ENCODE assay signal across 8 cellular contexts in the genomic region with DNA sequence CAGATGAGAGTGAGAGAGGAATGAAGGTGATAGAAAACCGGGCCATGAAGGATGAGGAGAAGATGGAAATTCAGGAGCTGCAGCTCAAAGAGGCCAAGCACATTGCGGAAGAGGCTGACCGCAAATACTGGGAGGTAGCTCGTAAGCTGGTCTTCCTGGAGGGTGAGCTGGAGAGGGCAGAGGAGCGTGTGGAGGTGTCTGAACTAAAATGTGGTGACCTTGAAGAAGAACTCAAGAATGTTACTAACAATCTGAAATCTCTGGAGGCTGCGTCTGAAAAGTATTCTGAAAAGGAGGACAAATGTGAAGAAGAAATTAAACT.
DNase-seq lines count a peak whose midpoint lies in the region; ATAC-seq and TF ChIP-seq lines count a peak whose summit lies in the region.

No MANE protein-coding gene starts in this region.

- H3K27ac ChIP-seq in CD4-positive, CD25-positive, alpha-beta regulatory T cell (ENCODE audit: insufficient read depth, low read length, poor library complexity, severe bottlenecking), result peak overlapping the region; percentile 57
- H3K27ac ChIP-seq in rectal smooth muscle tissue (ENCODE audit: low read depth, low read length), result peak overlapping the region; percentile 72

- peaks cover 0 to 3% (median 0%) of the 10 kb centered on the region in 7 donors for H3K9me3 Mint-ChIP-seq in CD4-positive, CD25-positive, alpha-beta regulatory T cell

- peak overlapping the region; percentile 91 for H3K4me3 ChIP-seq in CD4-positive, CD25-positive, alpha-beta regulatory T cell (ENCODE audit: low read depth, low read length)
- peak overlapping the region; percentile 59 for H3K4me3 ChIP-seq in WI38 (ENCODE audit: low read depth, low read length)
- H3K4me3 ChIP-seq in rectal smooth muscle tissue (ENCODE audit: low read length), result peak overlapping the region; percentile 60

- peak; percentile 25 to 29 for ATAC-seq in CD4-positive, CD25-positive, alpha-beta regulatory T cell (ENCODE audit: low read depth in 2 of 2)
- peak; percentile 24 for ATAC-seq in GM19467 (IDR thresholded peaks at IDR 0.05; ENCODE audit: unreplicated experiment)
- peak; percentile 6 for ATAC-seq in HG03565 (IDR thresholded peaks at IDR 0.05; ENCODE audit: unreplicated experiment)

- no peaks in the 10 kb centered on the region for H3K27me3 ChIP-seq in CD4-positive, CD25-positive, alpha-beta regulatory T cell (ENCODE audit: control insufficient read depth, insufficient read depth, low read length)
- no peaks in the 10 kb centered on the region for H3K27me3 ChIP-seq in rectal smooth muscle tissue (ENCODE audit: control insufficient read depth, insufficient read depth, low read length)

- H3K4me1 Mint-ChIP-seq in CD4-positive, CD25-positive, alpha-beta regulatory T cell, result peaks cover 19 to 30% (median 27%) of the 10 kb centered on the region in 4 donors

- H3K36me3 Mint-ChIP-seq in CD4-positive, CD25-positive, alpha-beta regulatory T cell, result no peaks in the 10 kb centered on the region

- peak overlapping the region; percentile 94 to 98 (median 95) for H3K27ac Mint-ChIP-seq in CD4-positive, CD25-positive, alpha-beta regulatory T cell

- H3K27me3 Mint-ChIP-seq in CD4-positive, CD25-positive, alpha-beta regulatory T cell, result no peaks in the 10 kb centered on the region

- H3K9me3 ChIP-seq in CD4-positive, CD25-positive, alpha-beta regulatory T cell (ENCODE audit: control insufficient read depth in 2 of 2, low read length in 2 of 2), result no peaks in the 10 kb centered on the region

- H3K36me3 ChIP-seq in CD4-positive, CD25-positive, alpha-beta regulatory T cell (ENCODE audit: control insufficient read depth, insufficient read depth, low read length), result no peaks in the 10 kb centered on the region
- no peaks in the 10 kb centered on the region for H3K36me3 ChIP-seq in rectal smooth muscle tissue (ENCODE audit: control insufficient read depth, insufficient read depth, low read length)

- peak in 1 of 3 donors; percentile 5 for DNase-seq in CD4-positive, CD25-positive, alpha-beta regulatory T cell
- DNase-seq in glomerular visceral epithelial cell (ENCODE audit: extremely low spot score), result peak; percentile 62
- no peak for DNase-seq in stimulated activated CD4-positive, alpha-beta T cell treated with anti-CD3 and anti-CD28 coated beads, Interleukin-2, amount 100 ng/mL, for 24 hours
- DNase-seq in stimulated activated CD4-positive, alpha-beta T cell treated with anti-CD3 and anti-CD28 coated beads, Interleukin-15, amount 100 ng/mL, for 24 hours, result no peak

- peaks cover 8% of the 10 kb centered on the region for H3K4me1 ChIP-seq in CD4-positive, CD25-positive, alpha-beta regulatory T cell (ENCODE audit: control insufficient read depth, insufficient read depth, low read length, poor library complexity, severe bottlenecking)
- H3K4me1 ChIP-seq in rectal smooth muscle tissue (ENCODE audit: control insufficient read depth, insufficient read depth, low read length), result no peaks in the 10 kb centered on the region

- TF ChIP-seq CTCF in WI38 (IDR thresholded peaks at IDR 0.05; ENCODE audit: low read depth, low read length), result no peak

- H3K4me3 Mint-ChIP-seq in CD4-positive, CD25-positive, alpha-beta regulatory T cell, result peak overlapping the region; percentile 90 to 99 (median 94)

- peak overlapping the region; percentile 21 for H3K9ac ChIP-seq in rectal smooth muscle tissue (ENCODE audit: low read length)
